In the genomic region with DNA sequence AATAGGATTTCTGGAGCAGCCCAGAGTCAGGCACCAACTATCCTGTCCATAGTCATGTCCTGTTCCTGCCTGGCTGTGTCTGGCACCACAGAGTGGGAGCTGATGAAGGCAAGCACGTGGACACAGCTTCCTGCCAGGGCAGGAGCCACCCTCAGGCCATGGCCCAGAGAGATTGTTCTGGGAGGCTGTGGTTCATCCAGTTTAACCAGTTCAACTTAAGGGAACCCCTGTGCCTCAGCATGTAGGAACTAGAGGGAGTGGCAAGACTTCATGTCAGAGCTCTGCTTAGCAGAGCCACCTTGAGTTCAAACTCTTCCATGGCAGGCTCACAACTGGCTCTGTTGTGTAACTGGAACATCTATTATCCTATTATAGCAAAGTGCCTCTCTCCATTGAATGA, we compare ENCODE assay signal across 11 cellular contexts.
DNase-seq lines count a peak whose midpoint lies in the region; ATAC-seq and TF ChIP-seq lines count a peak whose summit lies in the region.
"Had no signal": no experiment of that assay in that cellular context is flagged by ENCODE, and none has a peak within 500 bp of the region (broad histone marks: within the 10 kb centered on the region; RNA-seq: fewer than 3 reads in every experiment).

No MANE protein-coding gene starts in this region.

- TF ChIP-seq CTCF in epithelial cell of proximal tubule (conservative IDR thresholded peaks at IDR 0.05; ENCODE audit: low read depth, low read length), result peak; percentile 53
- TF ChIP-seq CTCF in GM13976 (IDR thresholded peaks at IDR 0.05; ENCODE audit: borderline replicate concordance, control extremely low read depth, extremely low read depth, insufficient read depth, missing control alignments), result no peak

- in situ Hi-C loops in GM13976 (cut with MboI; ENCODE audit: low sequenced_read_pairs, unreplicated experiment), result no loop called here

- H3K4me3 ChIP-seq in epithelial cell of proximal tubule (ENCODE audit: low read depth, low read length), result no peak overlapping the region
- H3K4me3 ChIP-seq: HAP-1 had no signal

- no peak for ATAC-seq in HG02973 (IDR thresholded peaks at IDR 0.05; ENCODE audit: unreplicated experiment)
- ATAC-seq: naive thymus-derived CD4-positive, alpha-beta T cell had no signal

- DNase-seq in C1 segment of cervical spinal cord (lab: John Stamatoyannopoulos, UW) (peak in 11 of 14 donors; percentile 16 to 67 (median 45)), M059J (ENCODE audit: low read depth) (peak; percentile 90), epithelial cell of proximal tubule (ENCODE audit: low read depth) (no peak), lung microvascular endothelial cell (ENCODE audit: low read depth in 2 of 2) (peak; percentile 3 to 21), CD1c-positive myeloid dendritic cell (ENCODE audit: extremely low spot score) (no peak), GM13976 (ENCODE audit: low spot score) (no peak)
- DNase-seq in stimulated activated naive CD4-positive, alpha-beta T cell (lab: John Stamatoyannopoulos, UW), result no peak
- DNase-seq: naive thymus-derived CD4-positive, alpha-beta T cell; stimulated activated CD8-positive, alpha-beta memory T cell treated with anti-CD3 and anti-CD28 coated beads, Interleukin-4, amount 100 ng/mL, for 48 hours had no signal

Comparison
In these comparisons a context has a peak if more than half of its experiments do, and no peak if none do; other contexts are left out.
1. DNase-seq: peak in C1 segment of cervical spinal cord (11 of 14), M059J (single experiment) and lung microvascular endothelial cell (2 of 2); none in epithelial cell of proximal tubule (single experiment), stimulated activated naive CD4-positive, alpha-beta T cell (0 of 6), CD1c-positive myeloid dendritic cell (single experiment) and GM13976 (single experiment).